In the genomic region with DNA sequence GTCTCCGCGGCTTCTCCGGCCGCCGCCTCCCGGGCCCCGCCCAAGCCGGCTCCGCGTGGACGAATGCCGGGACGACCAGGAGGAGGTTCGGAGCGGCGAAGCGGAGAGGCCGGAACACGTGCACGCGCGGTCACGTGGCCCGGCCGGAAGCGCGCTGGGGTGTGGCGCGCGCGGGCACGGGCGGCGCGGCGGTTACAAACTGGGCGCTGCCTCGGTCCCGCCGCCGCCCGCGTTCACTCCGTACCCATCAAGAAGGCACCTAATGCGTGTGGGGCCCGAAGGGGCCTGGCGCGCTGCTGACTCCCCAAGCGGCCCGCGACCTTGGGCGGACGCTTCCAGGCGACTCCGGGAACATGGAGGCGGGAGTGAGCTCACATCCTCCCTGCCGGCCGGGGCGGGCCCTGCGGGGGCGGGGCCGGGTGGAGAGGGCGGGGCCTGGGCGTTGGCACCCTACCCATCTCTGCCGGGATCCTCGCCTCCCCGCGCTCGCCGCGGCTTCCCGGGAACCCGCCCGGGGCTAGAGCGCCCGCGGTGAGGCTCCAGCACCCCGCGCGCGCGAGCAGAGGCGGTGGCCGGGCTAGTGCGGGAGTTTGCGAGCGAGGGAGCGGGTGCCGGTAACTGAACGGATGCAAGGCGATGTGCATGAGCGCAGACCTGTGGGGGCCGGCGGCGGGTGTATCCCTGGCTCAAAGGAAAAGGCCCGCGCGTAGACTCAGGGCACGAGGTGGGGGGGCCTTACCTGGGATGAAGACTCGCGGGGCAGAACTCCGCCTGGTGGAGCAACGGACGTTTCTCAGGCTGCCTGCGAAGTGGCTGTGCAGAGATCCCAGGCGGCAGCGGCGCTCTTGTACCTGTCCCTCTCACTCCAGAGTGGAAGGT, we compare ENCODE assay signal across 8 cellular contexts.
DNase-seq lines count a peak whose midpoint lies in the region; ATAC-seq and TF ChIP-seq lines count a peak whose summit lies in the region.

A gene (minus strand): TSS at position 367 of the 879 bp plus-strand sequence. CDS start 424 bp downstream, outside the sequence.

- H3K27me3 ChIP-seq in HUES6 (ENCODE audit: control insufficient read depth, insufficient read depth, low read length), result peaks cover 39% of the 10 kb centered on the region
- H3K27me3 ChIP-seq in OCI-LY3 (ENCODE audit: low read depth, low read length), result peaks cover 10% of the 10 kb centered on the region
- H3K27me3 ChIP-seq in muscle layer of colon (ENCODE audit: control insufficient read depth in 1 of 2, insufficient read depth in 2 of 2, low read length in 2 of 2), result no peaks in the 10 kb centered on the region

- peak within 1 kb of the TSS; percentile 80; the same call in 1 of the 2 replicates for H2AFZ ChIP-seq in OCI-LY3 (ENCODE audit: low read depth, low read length)

- H3K79me2 ChIP-seq in OCI-LY3 (ENCODE audit: low read length), result peaks cover 17% of the 10 kb centered on the region

- DNase-seq in DMS114 treated with DMSO at 0.1 percent for 48 hours (lab: John Stamatoyannopoulos, UW; ENCODE audit: unreplicated experiment), result peak; percentile 19
- DNase-seq in activated T-cell treated with anti-CD3 and anti-CD28 coated beads for 4 hours, result peak; percentile 92
- DNase-seq in erythroblast (lab: John Stamatoyannopoulos, UW), result peak; percentile 89
- DNase-seq in stimulated activated CD8-positive, alpha-beta memory T cell treated with anti-CD3 and anti-CD28 coated beads, Interleukin-7, amount 100 ng/mL, for 4 hours (ENCODE audit: low read depth in 2 of 2), result peak; percentile 83 to 86

- H3K4me3 ChIP-seq in HUES6 (ENCODE audit: low read depth, low read length) (peak within 1 kb of the TSS; percentile 73), OCI-LY3 (ENCODE audit: low read length) (peak within 1 kb of the TSS; percentile 80), muscle layer of colon (ENCODE audit: low read depth in 1 of 2, low read length in 2 of 2) (peak within 1 kb of the TSS; percentile 68 to 81)

- peaks cover 8% of the 10 kb centered on the region for H3K9me3 ChIP-seq in HUES6 (ENCODE audit: control insufficient read depth, insufficient read depth, low read depth, low read length)
- peaks cover 5% of the 10 kb centered on the region; the same call in 1 of the 2 replicates for H3K9me3 ChIP-seq in OCI-LY3 (ENCODE audit: insufficient read depth, low read length)
- H3K9me3 ChIP-seq in muscle layer of colon (ENCODE audit: low read length), result no peaks in the 10 kb centered on the region

- H3K27ac ChIP-seq in HUES6 (ENCODE audit: low read depth, low read length), result peak within 1 kb of the TSS; percentile 69
- H3K27ac ChIP-seq in OCI-LY3 (ENCODE audit: low read length), result peak within 1 kb of the TSS; percentile 35
- H3K27ac ChIP-seq in muscle layer of colon (ENCODE audit: low read depth, low read length), result peak within 1 kb of the TSS; percentile 84

- 0 out of 2 replicates have a peak, but pooled peaks cover 7% of the 10 kb centered on the region for H3K36me3 ChIP-seq in HUES6 (ENCODE audit: control insufficient read depth, insufficient read depth, low read length)
- H3K36me3 ChIP-seq in OCI-LY3 (replicated peaks; ENCODE audit: low read depth, low read length), result peaks cover 7% of the 10 kb centered on the region
- H3K36me3 ChIP-seq in muscle layer of colon (ENCODE audit: insufficient read depth, low read length), result no peaks in the 10 kb centered on the region

- ATAC-seq in GM21447 (IDR thresholded peaks at IDR 0.05; ENCODE audit: unreplicated experiment), result peak; percentile 88

- H3K4me2 ChIP-seq in OCI-LY3 (ENCODE audit: low read length), result peak within 1 kb of the TSS; percentile 87

- TF ChIP-seq CTCF in OCI-LY3 (IDR thresholded peaks at IDR 0.05; ENCODE audit: low read depth, low read length), result no peak

- H3K4me1 ChIP-seq in HUES6 (ENCODE audit: control insufficient read depth, insufficient read depth, low read length), result peaks cover 6% of the 10 kb centered on the region; the same call in 1 of the 2 replicates
- H3K4me1 ChIP-seq in OCI-LY3 (ENCODE audit: low read length), result peaks cover 12% of the 10 kb centered on the region
- peaks cover 32% of the 10 kb centered on the region for H3K4me1 ChIP-seq in muscle layer of colon (ENCODE audit: insufficient read depth, low read length)

- TF ChIP-seq POLR2A in erythroblast (IDR thresholded peaks at IDR 0.05; ENCODE audit: low read length), result peak; percentile 40

- H3K9ac ChIP-seq in HUES6 (ENCODE audit: low read length), result peak within 1 kb of the TSS; percentile 86
- H3K9ac ChIP-seq in OCI-LY3 (ENCODE audit: low read length), result peak within 1 kb of the TSS; percentile 64; the same call in 1 of the 2 replicates
- H3K9ac ChIP-seq in muscle layer of colon (ENCODE audit: low read length), result peak within 1 kb of the TSS; percentile 48

- no peaks in the 10 kb centered on the region for H4K20me1 ChIP-seq in OCI-LY3 (ENCODE audit: insufficient read depth, low read length)

Comparison
In these comparisons a context has a peak if more than half of its experiments do, and no peak if none do; other contexts are left out.
1. Peak in every context shown above with its lines: DNase-seq, ATAC-seq, H3K4me3 ChIP-seq and H3K27ac ChIP-seq.
2. DNase-seq: peak in every context shown above with its lines; median percentile 92 in activated T-cell treated with anti-CD3 and anti-CD28 coated beads for 4 hours; 89 in erythroblast; 84 in stimulated activated CD8-positive, alpha-beta memory T cell treated with anti-CD3 and anti-CD28 coated beads, Interleukin-7, amount 100 ng/mL, for 4 hours; 19 in DMS114 treated with DMSO at 0.1 percent for 48 hours.